In the genomic region with DNA sequence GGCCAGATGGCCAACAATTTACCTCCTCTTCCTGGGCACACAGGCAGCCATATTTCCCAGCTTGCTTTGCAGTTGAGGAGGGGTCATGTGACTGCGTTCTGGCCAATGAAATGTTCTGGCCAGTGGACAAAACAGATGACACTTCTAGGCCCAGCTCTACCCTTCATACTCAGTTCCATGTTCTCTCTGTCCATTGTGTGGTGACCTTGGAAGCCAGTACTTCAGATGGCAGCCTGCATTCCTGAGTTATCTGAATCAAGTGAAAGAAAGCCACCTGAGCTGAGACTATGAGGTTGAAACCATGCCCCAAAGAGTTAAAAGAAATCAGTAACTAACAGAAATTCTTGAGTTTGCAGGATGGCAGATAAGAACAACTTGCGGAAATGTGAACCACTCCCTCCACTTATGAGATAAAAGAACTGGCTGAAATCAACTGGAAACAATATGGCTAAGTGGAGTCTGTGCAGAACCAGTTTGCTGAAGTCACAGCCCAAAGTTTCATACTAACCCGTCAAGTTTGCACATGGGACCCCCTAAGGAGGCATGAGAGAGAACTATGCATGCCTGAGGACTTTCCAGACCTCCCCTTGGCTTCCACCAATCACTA, we compare ENCODE assay signal across 1 cellular context.
TF ChIP-seq lines count a peak whose summit lies in the region.

No MANE protein-coding gene starts in this region.

TF ChIP-seq in K562, 482 proteins besides CTCF, POLR2A, EP300 and RAD21 (continued from another document and continues in another):
- TF ChIP-seq, protein P1, sequence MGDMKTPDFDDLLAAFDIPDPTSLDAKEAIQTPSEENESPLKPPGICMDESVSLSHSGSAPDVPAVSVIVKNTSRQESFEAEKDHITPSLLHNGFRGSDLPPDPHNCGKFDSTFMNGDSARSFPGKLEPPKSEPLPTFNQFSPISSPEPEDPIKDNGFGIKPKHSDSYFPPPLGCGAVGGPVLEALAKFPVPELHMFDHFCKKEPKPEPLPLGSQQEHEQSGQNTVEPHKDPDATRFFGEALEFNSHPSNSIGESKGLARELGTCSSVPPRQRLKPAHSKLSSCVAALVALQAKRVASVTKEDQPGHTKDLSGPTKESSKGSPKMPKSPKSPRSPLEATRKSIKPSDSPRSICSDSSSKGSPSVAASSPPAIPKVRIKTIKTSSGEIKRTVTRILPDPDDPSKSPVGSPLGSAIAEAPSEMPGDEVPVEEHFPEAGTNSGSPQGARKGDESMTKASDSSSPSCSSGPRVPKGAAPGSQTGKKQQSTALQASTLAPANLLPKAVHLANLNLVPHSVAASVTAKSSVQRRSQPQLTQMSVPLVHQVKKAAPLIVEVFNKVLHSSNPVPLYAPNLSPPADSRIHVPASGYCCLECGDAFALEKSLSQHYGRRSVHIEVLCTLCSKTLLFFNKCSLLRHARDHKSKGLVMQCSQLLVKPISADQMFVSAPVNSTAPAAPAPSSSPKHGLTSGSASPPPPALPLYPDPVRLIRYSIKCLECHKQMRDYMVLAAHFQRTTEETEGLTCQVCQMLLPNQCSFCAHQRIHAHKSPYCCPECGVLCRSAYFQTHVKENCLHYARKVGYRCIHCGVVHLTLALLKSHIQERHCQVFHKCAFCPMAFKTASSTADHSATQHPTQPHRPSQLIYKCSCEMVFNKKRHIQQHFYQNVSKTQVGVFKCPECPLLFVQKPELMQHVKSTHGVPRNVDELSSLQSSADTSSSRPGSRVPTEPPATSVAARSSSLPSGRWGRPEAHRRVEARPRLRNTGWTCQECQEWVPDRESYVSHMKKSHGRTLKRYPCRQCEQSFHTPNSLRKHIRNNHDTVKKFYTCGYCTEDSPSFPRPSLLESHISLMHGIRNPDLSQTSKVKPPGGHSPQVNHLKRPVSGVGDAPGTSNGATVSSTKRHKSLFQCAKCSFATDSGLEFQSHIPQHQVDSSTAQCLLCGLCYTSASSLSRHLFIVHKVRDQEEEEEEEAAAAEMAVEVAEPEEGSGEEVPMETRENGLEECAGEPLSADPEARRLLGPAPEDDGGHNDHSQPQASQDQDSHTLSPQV (IDR thresholded peaks at IDR 0.05) = peak; percentile 83
- TF ChIP-seq ZNF3 (CRISPR knock-in tag; IDR thresholded peaks at IDR 0.05) (no peak), ZNF12 (CRISPR knock-in tag; IDR thresholded peaks at IDR 0.05) (no peak), RNF2 (IDR thresholded peaks at IDR 0.05) (peak; percentile 90), STAT5A (IDR thresholded peaks at IDR 0.05; ENCODE audit: borderline replicate concordance, low read length) (peak; percentile 91), ZBTB17 (CRISPR knock-in tag; IDR thresholded peaks at IDR 0.05) (0 out of 2 replicates have a peak, but pooled peaks have one; percentile 45), MEIS2 (IDR thresholded peaks at IDR 0.05; ENCODE audit: partially characterized antibody) (peak; percentile 24), NCOR1 (IDR thresholded peaks at IDR 0.05) (peak; percentile 96), NFATC3 (IDR thresholded peaks at IDR 0.05) (0 out of 2 replicates have a peak, but pooled peaks have one; percentile 54), MXI1 (IDR thresholded peaks at IDR 0.05; ENCODE audit: low read depth, low read length) (no peak; the same call in 1 of the 2 replicates), FOS (IDR thresholded peaks at IDR 0.05; ENCODE audit: extremely low read depth, insufficient read length) (peak; percentile 8), TEAD2 (tag; IDR thresholded peaks at IDR 0.05) (no peak; the same call in none of the 2 replicates), DDX20 (tag; IDR thresholded peaks at IDR 0.05; ENCODE audit: low read depth) (peak; percentile 70), ZNF644 (tag; IDR thresholded peaks at IDR 0.05; ENCODE audit: low read depth) (peak; percentile 92), HDAC3 (IDR thresholded peaks at IDR 0.05; ENCODE audit: borderline replicate concordance, partially characterized antibody) (peak; percentile 84), ZBTB8A (IDR thresholded peaks at IDR 0.05; ENCODE audit: partially characterized antibody) (no peak), MTA2 (IDR thresholded peaks at IDR 0.05; ENCODE audit: low read depth) (peak; percentile 94), ZNF212 (CRISPR knock-in tag; IDR thresholded peaks at IDR 0.05) (no peak), ZNF133 (CRISPR knock-in tag; IDR thresholded peaks at IDR 0.05) (no peak), BRF1 (IDR thresholded peaks at IDR 0.05; ENCODE audit: borderline replicate concordance, extremely low read depth, insufficient read length) (no peak), ILK (tag; IDR thresholded peaks at IDR 0.05; ENCODE audit: borderline replicate concordance, low read depth) (no peak), ADNP (tag; IDR thresholded peaks at IDR 0.05) (peak; percentile 12; the same call in 1 of the 2 replicates), ZNF695 (CRISPR knock-in tag; IDR thresholded peaks at IDR 0.05) (no peak), SMARCB1 (IDR thresholded peaks at IDR 0.05; ENCODE audit: insufficient read length, low read depth) (no peak), ETV6 (IDR thresholded peaks at IDR 0.05; ENCODE audit: borderline replicate concordance in 1 of 2, low read depth in 2 of 2, low read length in 1 of 2) (0 out of 4 replicates have a peak, but pooled peaks of 1 of the 2 experiments have one; percentile 30), ETV6 (CRISPR knock-in tag; IDR thresholded peaks at IDR 0.05; ENCODE audit: borderline replicate concordance) (no peak), PTTG1 (tag; IDR thresholded peaks at IDR 0.05; ENCODE audit: low read depth) (peak; percentile 60), SAP30 (IDR thresholded peaks at IDR 0.05; ENCODE audit: borderline replicate concordance, insufficient read depth, low read depth, low read length, poor library complexity, severe bottlenecking) (no peak), HNRNPH1 (optimal IDR thresholded peaks at IDR 0.05; ENCODE audit: low read depth, low read length) (no peak), RAD51 (IDR thresholded peaks at IDR 0.05; ENCODE audit: borderline replicate concordance, low read depth) (peak; percentile 95), ETS2 (tag; IDR thresholded peaks at IDR 0.05; ENCODE audit: borderline replicate concordance, poor library complexity, severe bottlenecking) (no peak), SRSF1 (IDR thresholded peaks at IDR 0.05; ENCODE audit: low read depth, low read length) (no peak), TCF7 (IDR thresholded peaks at IDR 0.05; ENCODE audit: borderline replicate concordance) (peak; percentile 79; the same call in 1 of the 2 replicates)
- TF ChIP-seq, protein P2, sequence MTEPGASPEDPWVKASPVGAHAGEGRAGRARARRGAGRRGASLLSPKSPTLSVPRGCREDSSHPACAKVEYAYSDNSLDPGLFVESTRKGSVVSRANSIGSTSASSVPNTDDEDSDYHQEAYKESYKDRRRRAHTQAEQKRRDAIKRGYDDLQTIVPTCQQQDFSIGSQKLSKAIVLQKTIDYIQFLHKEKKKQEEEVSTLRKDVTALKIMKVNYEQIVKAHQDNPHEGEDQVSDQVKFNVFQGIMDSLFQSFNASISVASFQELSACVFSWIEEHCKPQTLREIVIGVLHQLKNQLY (CRISPR knock-in tag; conservative IDR thresholded peaks at IDR 0.05) = no peak
- TF ChIP-seq, protein P3, sequence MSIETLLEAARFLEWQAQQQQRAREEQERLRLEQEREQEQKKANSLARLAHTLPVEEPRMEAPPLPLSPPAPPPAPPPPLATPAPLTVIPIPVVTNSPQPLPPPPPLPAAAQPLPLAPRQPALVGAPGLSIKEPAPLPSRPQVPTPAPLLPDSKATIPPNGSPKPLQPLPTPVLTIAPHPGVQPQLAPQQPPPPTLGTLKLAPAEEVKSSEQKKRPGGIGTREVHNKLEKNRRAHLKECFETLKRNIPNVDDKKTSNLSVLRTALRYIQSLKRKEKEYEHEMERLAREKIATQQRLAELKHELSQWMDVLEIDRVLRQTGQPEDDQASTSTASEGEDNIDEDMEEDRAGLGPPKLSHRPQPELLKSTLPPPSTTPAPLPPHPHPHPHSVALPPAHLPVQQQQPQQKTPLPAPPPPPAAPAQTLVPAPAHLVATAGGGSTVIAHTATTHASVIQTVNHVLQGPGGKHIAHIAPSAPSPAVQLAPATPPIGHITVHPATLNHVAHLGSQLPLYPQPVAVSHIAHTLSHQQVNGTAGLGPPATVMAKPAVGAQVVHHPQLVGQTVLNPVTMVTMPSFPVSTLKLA (conservative IDR thresholded peaks at IDR 0.05) = peak in 1 of 2 experiments; percentile 55; a peak in 2 of 4 replicates
- TF ChIP-seq, protein P4, sequence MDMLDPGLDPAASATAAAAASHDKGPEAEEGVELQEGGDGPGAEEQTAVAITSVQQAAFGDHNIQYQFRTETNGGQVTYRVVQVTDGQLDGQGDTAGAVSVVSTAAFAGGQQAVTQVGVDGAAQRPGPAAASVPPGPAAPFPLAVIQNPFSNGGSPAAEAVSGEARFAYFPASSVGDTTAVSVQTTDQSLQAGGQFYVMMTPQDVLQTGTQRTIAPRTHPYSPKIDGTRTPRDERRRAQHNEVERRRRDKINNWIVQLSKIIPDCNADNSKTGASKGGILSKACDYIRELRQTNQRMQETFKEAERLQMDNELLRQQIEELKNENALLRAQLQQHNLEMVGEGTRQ (CRISPR knock-in tag; IDR thresholded peaks at IDR 0.05) = peak; percentile 97
- TF ChIP-seq, protein P5, sequence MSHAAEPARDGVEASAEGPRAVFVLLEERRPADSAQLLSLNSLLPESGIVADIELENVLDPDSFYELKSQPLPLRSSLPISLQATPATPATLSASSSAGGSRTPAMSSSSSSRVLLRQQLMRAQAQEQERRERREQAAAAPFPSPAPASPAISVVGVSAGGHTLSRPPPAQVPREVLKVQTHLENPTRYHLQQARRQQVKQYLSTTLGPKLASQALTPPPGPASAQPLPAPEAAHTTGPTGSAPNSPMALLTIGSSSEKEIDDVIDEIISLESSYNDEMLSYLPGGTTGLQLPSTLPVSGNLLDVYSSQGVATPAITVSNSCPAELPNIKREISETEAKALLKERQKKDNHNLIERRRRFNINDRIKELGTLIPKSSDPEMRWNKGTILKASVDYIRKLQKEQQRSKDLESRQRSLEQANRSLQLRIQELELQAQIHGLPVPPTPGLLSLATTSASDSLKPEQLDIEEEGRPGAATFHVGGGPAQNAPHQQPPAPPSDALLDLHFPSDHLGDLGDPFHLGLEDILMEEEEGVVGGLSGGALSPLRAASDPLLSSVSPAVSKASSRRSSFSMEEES (CRISPR knock-in tag; IDR thresholded peaks at IDR 0.05) = peak; percentile 97
- TF ChIP-seq, protein P6, sequence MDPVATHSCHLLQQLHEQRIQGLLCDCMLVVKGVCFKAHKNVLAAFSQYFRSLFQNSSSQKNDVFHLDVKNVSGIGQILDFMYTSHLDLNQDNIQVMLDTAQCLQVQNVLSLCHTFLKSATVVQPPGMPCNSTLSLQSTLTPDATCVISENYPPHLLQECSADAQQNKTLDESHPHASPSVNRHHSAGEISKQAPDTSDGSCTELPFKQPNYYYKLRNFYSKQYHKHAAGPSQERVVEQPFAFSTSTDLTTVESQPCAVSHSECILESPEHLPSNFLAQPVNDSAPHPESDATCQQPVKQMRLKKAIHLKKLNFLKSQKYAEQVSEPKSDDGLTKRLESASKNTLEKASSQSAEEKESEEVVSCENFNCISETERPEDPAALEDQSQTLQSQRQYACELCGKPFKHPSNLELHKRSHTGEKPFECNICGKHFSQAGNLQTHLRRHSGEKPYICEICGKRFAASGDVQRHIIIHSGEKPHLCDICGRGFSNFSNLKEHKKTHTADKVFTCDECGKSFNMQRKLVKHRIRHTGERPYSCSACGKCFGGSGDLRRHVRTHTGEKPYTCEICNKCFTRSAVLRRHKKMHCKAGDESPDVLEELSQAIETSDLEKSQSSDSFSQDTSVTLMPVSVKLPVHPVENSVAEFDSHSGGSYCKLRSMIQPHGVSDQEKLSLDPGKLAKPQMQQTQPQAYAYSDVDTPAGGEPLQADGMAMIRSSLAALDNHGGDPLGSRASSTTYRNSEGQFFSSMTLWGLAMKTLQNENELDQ (CRISPR knock-in tag; IDR thresholded peaks at IDR 0.05; ENCODE audit: borderline replicate concordance) = no peak
- TF ChIP-seq, protein P7, sequence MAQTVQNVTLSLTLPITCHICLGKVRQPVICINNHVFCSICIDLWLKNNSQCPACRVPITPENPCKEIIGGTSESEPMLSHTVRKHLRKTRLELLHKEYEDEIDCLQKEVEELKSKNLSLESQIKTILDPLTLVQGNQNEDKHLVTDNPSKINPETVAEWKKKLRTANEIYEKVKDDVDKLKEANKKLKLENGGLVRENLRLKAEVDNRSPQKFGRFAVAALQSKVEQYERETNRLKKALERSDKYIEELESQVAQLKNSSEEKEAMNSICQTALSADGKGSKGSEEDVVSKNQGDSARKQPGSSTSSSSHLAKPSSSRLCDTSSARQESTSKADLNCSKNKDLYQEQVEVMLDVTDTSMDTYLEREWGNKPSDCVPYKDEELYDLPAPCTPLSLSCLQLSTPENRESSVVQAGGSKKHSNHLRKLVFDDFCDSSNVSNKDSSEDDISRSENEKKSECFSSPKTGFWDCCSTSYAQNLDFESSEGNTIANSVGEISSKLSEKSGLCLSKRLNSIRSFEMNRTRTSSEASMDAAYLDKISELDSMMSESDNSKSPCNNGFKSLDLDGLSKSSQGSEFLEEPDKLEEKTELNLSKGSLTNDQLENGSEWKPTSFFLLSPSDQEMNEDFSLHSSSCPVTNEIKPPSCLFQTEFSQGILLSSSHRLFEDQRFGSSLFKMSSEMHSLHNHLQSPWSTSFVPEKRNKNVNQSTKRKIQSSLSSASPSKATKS (CRISPR knock-in tag; IDR thresholded peaks at IDR 0.05) = no peak
- TF ChIP-seq, protein P8, sequence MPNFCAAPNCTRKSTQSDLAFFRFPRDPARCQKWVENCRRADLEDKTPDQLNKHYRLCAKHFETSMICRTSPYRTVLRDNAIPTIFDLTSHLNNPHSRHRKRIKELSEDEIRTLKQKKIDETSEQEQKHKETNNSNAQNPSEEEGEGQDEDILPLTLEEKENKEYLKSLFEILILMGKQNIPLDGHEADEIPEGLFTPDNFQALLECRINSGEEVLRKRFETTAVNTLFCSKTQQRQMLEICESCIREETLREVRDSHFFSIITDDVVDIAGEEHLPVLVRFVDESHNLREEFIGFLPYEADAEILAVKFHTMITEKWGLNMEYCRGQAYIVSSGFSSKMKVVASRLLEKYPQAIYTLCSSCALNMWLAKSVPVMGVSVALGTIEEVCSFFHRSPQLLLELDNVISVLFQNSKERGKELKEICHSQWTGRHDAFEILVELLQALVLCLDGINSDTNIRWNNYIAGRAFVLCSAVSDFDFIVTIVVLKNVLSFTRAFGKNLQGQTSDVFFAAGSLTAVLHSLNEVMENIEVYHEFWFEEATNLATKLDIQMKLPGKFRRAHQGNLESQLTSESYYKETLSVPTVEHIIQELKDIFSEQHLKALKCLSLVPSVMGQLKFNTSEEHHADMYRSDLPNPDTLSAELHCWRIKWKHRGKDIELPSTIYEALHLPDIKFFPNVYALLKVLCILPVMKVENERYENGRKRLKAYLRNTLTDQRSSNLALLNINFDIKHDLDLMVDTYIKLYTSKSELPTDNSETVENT (CRISPR knock-in tag; IDR thresholded peaks at IDR 0.05) = no peak
- TF ChIP-seq, protein P9, sequence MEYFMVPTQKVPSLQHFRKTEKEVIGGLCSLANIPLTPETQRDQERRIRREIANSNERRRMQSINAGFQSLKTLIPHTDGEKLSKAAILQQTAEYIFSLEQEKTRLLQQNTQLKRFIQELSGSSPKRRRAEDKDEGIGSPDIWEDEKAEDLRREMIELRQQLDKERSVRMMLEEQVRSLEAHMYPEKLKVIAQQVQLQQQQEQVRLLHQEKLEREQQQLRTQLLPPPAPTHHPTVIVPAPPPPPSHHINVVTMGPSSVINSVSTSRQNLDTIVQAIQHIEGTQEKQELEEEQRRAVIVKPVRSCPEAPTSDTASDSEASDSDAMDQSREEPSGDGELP (CRISPR knock-in tag; IDR thresholded peaks at IDR 0.05; ENCODE audit: borderline replicate concordance) = peak; percentile 40; the same call in 1 of the 2 replicates
